22 cellular contexts compared by ENCODE assay signal in the genomic region with DNA sequence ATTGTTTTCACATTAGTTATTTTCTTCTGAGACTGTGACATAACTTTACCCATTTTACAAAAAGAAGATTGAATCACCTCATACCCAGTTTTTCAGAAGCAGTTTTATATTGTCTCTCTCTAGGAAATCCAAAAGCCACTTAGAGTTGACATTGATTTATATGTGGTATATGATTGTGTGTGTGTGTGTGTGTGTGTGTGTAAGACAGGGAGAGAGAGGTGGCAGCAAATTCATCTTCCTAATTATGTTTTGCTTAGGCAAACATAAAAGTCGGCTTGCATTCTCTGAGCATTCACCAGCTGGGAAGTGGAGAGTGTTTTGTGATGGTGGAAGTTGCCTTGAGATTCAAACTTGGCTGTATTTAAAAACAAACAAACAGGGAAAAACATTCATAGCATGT.
A peak's percentile ranks its signal among the peaks of the same experiment; 100 is the strongest.
DNase-seq lines count a peak whose midpoint lies in the region; ATAC-seq and TF ChIP-seq lines count a peak whose summit lies in the region.
"Had no signal": no experiment of that assay in that cellular context is flagged by ENCODE, and none has a peak within 500 bp of the region (broad histone marks: within the 10 kb centered on the region; RNA-seq: fewer than 3 reads in every experiment).

No MANE protein-coding gene starts in this region.

- TF ChIP-seq POLR2A in body of pancreas (IDR thresholded peaks at IDR 0.05): no peak

- no peak overlapping the region for H3K27ac ChIP-seq in body of pancreas
- H3K27ac ChIP-seq: 22Rv1; BLaER1 treated with 17β-estradiol and CSF1 and Interleukin-3, amounts not matched to agents 10 nM and 100 nM; SJSA1 had no signal

- WGBS in body of pancreas, 2 donors: 5 to 9% methylated on average over 1 of the region's 1 CpG

- H3K4me3 ChIP-seq in LNCaP clone FGC (ENCODE audit: low read depth, low read length) (no peak overlapping the region), body of pancreas (no peak overlapping the region)
- H3K4me3 ChIP-seq: BLaER1 treated with 17β-estradiol and CSF1 and Interleukin-3, amounts not matched to agents 10 nM and 100 nM; SJSA1 had no signal

- intact Hi-C loops in body of pancreas (cut with DNase I): no loop called here

- H3K9me3 ChIP-seq in body of pancreas: no peaks in the 10 kb centered on the region
- H3K9me3 ChIP-seq: SJSA1 had no signal

- no peaks in the 10 kb centered on the region for H3K27me3 ChIP-seq in body of pancreas
- H3K27me3 ChIP-seq: BLaER1 treated with 17β-estradiol and CSF1 and Interleukin-3, amounts not matched to agents 10 nM and 100 nM had no signal

- no peaks in the 10 kb centered on the region for H3K36me3 ChIP-seq in body of pancreas (replicated peaks in 1 of 2; ENCODE audit: insufficient read depth in 1 of 2, low read depth in 2 of 2)
- H3K36me3 ChIP-seq: BLaER1 treated with 17β-estradiol and CSF1 and Interleukin-3, amounts not matched to agents 10 nM and 100 nM; SJSA1 had no signal

- no peak for TF ChIP-seq CTCF in LNCaP clone FGC (IDR thresholded peaks at IDR 0.05; ENCODE audit: control insufficient read depth, extremely low read depth, insufficient read depth)
- no peak for TF ChIP-seq CTCF in body of pancreas (IDR thresholded peaks at IDR 0.05)

- ATAC-seq in GM21528 (IDR thresholded peaks at IDR 0.05; ENCODE audit: low FRiP score, unreplicated experiment) (no peak), body of pancreas (no peak)

- H3K4me1 ChIP-seq in body of pancreas: peaks cover 6% of the 10 kb centered on the region
- H3K4me1 ChIP-seq: BLaER1 treated with 17β-estradiol and CSF1 and Interleukin-3, amounts not matched to agents 10 nM and 100 nM; SJSA1 had no signal

- DNase-seq in NCI-H1105 treated with DMSO at 0.1 percent for 48 hours (lab: John Stamatoyannopoulos, UW) (peak; percentile 1), NCI-H1105 (lab: John Stamatoyannopoulos, UW) (no peak), LNCaP clone FGC (ENCODE audit: low read depth) (peak; percentile 13), NCI-H82 (lab: John Stamatoyannopoulos, UW) (peak; percentile 64), left kidney (ENCODE audit: low read depth, low spot score) (peak; percentile 43), body of pancreas (no peak)
- no peak for DNase-seq in activated CD8-positive, alpha-beta memory T cell treated with anti-CD3 and anti-CD28 coated beads, Interleukin-2, amount 50 U/mL, for 48 hours
- DNase-seq: Calu3; CD4-positive, alpha-beta memory T cell; H7; Karpas-422; NCI-H1436 treated with DMSO at 0.1 percent for 48 hours; NCI-H2029; NCI-H2171 treated with DMSO at 0.1 percent for 48 hours; NCI-H446 treated with DMSO at 0.1 percent for 48 hours; NCI-H748 treated with DMSO at 0.1 percent for 48 hours; OCI-M1; T-helper 9 cell had no signal

Comparison
In these comparisons a context has a peak if more than half of its experiments do, and no peak if none do; other contexts are left out.
1. DNase-seq: peak in NCI-H1105 treated with DMSO at 0.1 percent for 48 hours (single experiment), LNCaP clone FGC (single experiment), NCI-H82 (single experiment) and left kidney (single experiment); none in NCI-H1105 (single experiment), activated CD8-positive, alpha-beta memory T cell treated with anti-CD3 and anti-CD28 coated beads, Interleukin-2, amount 50 U/mL, for 48 hours (single experiment) and body of pancreas (0 of 4).